Comparison of ENCODE assay signal across 8 cellular contexts in the genomic region with DNA sequence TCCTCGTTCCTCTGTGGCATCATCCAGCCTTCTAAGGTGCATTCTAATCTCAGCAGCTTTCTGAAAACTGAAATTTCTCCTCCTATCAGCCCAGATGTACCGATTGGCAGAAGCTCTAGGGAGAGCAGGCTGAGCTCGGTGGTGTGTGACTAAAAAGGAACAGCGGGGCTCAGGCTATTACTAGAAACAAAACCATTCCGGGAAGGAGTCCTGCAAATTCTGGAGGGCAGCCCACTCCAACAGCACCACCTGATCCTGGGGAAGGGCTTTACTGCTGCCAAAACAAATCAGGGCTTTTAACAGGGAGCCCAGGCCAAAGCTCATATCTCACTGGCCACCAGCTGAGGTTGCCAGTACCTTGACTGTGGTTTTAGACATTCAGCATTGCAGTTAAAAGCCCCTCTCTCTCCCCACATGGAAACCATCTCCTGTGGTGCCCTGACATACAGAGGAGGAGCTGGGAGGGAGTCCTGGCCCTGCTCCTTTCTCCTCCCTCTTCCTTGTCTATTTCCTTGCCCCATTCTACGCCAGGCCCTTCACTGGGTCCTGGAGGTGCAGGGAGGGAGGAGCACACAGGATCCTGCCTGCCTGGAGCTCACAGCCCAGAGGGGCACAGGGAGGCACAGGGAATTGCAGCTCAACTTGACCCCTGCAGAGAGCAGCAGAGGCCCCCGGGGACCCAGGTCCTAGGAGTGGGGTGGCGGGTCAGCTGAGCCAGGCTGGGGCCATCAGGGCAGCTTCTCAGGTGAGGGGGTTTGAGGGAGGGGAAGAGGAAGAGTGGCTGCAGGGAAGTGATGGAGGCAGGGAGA. TPM values are rescaled to one million over a fixed set of nuclear protein-coding genes. Genes with fewer than 3 reads are reported as not detected.
DNase-seq lines count a peak whose midpoint lies in the region; ATAC-seq, FAIRE-seq and TF ChIP-seq lines count a peak whose summit lies in the region.

No MANE protein-coding gene starts in this region.

- no peaks in the 10 kb centered on the region for H3K9me3 Mint-ChIP-seq in astrocyte (ENCODE audit: unreplicated experiment)

- H2AFZ ChIP-seq in astrocyte (ENCODE audit: low read depth, low read length): peak overlapping the region; percentile 67

- H3K36me3 ChIP-seq in astrocyte (ENCODE audit: insufficient read depth, low read length): no peaks in the 10 kb centered on the region
- H3K36me3 ChIP-seq in small intestine (ENCODE audit: control insufficient read depth in 2 of 2, insufficient read depth in 2 of 2, low read length in 2 of 2): peaks cover 0 to 2% of the 10 kb centered on the region in 2 donors

- no peaks in the 10 kb centered on the region for H3K36me3 Mint-ChIP-seq in astrocyte (ENCODE audit: low read depth, unreplicated experiment)

- H3K4me1 Mint-ChIP-seq in astrocyte (ENCODE audit: low read depth, unreplicated experiment): peaks cover 11% of the 10 kb centered on the region

- H3K9ac ChIP-seq in astrocyte (ENCODE audit: low read length): peak overlapping the region; percentile 32

- H3K27me3 ChIP-seq in astrocyte (ENCODE audit: insufficient read depth, low read length): no peaks in the 10 kb centered on the region
- no peaks in the 10 kb centered on the region for H3K27me3 ChIP-seq in small intestine (ENCODE audit: control insufficient read depth in 2 of 2, insufficient read depth in 2 of 2, low read length in 2 of 2)

- H3K27ac ChIP-seq in astrocyte (ENCODE audit: low read depth, low read length) (no peak overlapping the region), small intestine (ENCODE audit: low read depth in 1 of 2, low read length in 1 of 2) (peak overlapping the region; percentile 83 to 97)

- H4K20me1 ChIP-seq in astrocyte (ENCODE audit: insufficient read depth, low read length): no peaks in the 10 kb centered on the region

- FAIRE-seq in astrocyte (lab: Jason Lieb, UNC) (no peak), small intestine (lab: Jason Lieb, UNC) (no peak)

- peak overlapping the region; percentile 38 for H3K4me3 ChIP-seq in astrocyte (ENCODE audit: insufficient read depth, low read depth, low read length)
- H3K4me3 ChIP-seq in small intestine (ENCODE audit: low read depth in 1 of 2, low read length in 2 of 2): peak overlapping the region; percentile 67 to 76

- WGBS in small intestine, 3 donors: 17 to 29% (median 22%) methylated on average over 7 to 8 of the region's 8 CpGs

- no peaks in the 10 kb centered on the region for H3K79me2 ChIP-seq in astrocyte (ENCODE audit: insufficient read depth, low read length)

- ATAC-seq in HG02571 (IDR thresholded peaks at IDR 0.05; ENCODE audit: unreplicated experiment) (no peak), GM18870 (IDR thresholded peaks at IDR 0.05; ENCODE audit: unreplicated experiment) (no peak)

- no peaks in the 10 kb centered on the region for H3K9me3 ChIP-seq in astrocyte (ENCODE audit: insufficient read depth, low read depth, low read length)
- no peaks in the 10 kb centered on the region for H3K9me3 ChIP-seq in small intestine (ENCODE audit: control insufficient read depth, low read depth)

- H3K27me3 Mint-ChIP-seq in astrocyte (ENCODE audit: low read depth, unreplicated experiment): peaks cover 4% of the 10 kb centered on the region

- H3K27ac Mint-ChIP-seq in astrocyte (ENCODE audit: unreplicated experiment): no peak overlapping the region

- DNase-seq in AG09319 (ENCODE audit: extremely low read depth, low read depth) (peak; percentile 49), LHCN-M2 (ENCODE audit: low read depth) (peak; percentile 53), astrocyte (ENCODE audit: low read depth) (peak; percentile 96), hypothalamus (lab: John Stamatoyannopoulos, UW) (peak in 45 of 51 donors; percentile 13 to 85 (median 55)), small intestine (peak; percentile 28)
- DNase-seq in stimulated activated CD4-positive, alpha-beta T cell treated with anti-CD3 and anti-CD28 coated beads, Interleukin-4, amount 100 ng/mL, for 24 hours: no peak

- H3K4me2 ChIP-seq in astrocyte (ENCODE audit: low read length): peak overlapping the region; percentile 80

- TF ChIP-seq CTCF in AG09319 (IDR thresholded peaks at IDR 0.05; ENCODE audit: low read depth, low read length) (no peak), astrocyte (IDR thresholded peaks at IDR 0.05; ENCODE audit: insufficient read depth, low read depth, low read length) (no peak)

- no peak overlapping the region for H3K4me3 Mint-ChIP-seq in astrocyte (ENCODE audit: unreplicated experiment)

- H3K4me1 ChIP-seq in astrocyte (ENCODE audit: insufficient read depth, low read length) (peaks cover 19% of the 10 kb centered on the region), small intestine (ENCODE audit: control insufficient read depth in 2 of 2, insufficient read depth in 1 of 2, low read depth in 1 of 2, low read length in 1 of 2) (peaks cover 6 to 16% of the 10 kb centered on the region in 2 donors)

RNA-seq across cellular contexts. Expression of a gene that starts 0.9 kb away (rescaled TPM):
- 3.5 and 7.0 TPM in 2 replicates for total RNA-seq in LHCN-M2 (2014; rRNA removed)
- polyA plus RNA-seq in LHCN-M2 (2012): 7.8 TPM
- 4.9 and 7.8 TPM in 2 replicates for total RNA-seq in astrocyte
- 100 to 1,000 TPM in 2 of 3 donors, 10 to 100 TPM in 1; 84.3 to 360 (median 245) TPM for polyA plus RNA-seq in small intestine

RNA-seq across cellular contexts. Expression of a gene that starts 25.7 kb away (rescaled TPM):
- not detected in 2 replicates for total RNA-seq in LHCN-M2 (2014; rRNA removed)
- 0.17 TPM for polyA plus RNA-seq in LHCN-M2 (2012)
- total RNA-seq in astrocyte: 0.52 TPM in 1 of 2 replicates, not detected in the other
- polyA plus RNA-seq in small intestine: 100 to 1,000 TPM in 2 of 3 donors, 10 to 100 TPM in 1; 35.6 to 447 (median 141) TPM

RNA-seq across cellular contexts. Expression of a gene that starts 31.6 kb away (rescaled TPM):
- total RNA-seq in LHCN-M2 (2014; rRNA removed): 0.51 TPM in 1 of 2 replicates, not detected in the other
- polyA plus RNA-seq in LHCN-M2 (2012): not detected
- total RNA-seq in astrocyte: not detected in 2 replicates
- polyA plus RNA-seq in small intestine: 1 to 10 TPM in 1 of 3 donors, not detected in 2; 5.5 TPM

RNA-seq across cellular contexts. Expression of a gene that starts 46.5 kb away (rescaled TPM):
- total RNA-seq in LHCN-M2 (2014; rRNA removed) (not detected in 2 replicates), astrocyte (0.36 and 0.50 TPM in 2 replicates)
- not detected for polyA plus RNA-seq in LHCN-M2 (2012)
- 1 to 10 TPM in 1 of 3 donors, under 1 TPM in 1, not detected in 1; 1.00 to 2.7 TPM for polyA plus RNA-seq in small intestine
